ENCODE assay signal across 8 cellular contexts in genomic region chr17:81870978-81871386, GRCh38. TPM values are rescaled to one million over a fixed set of nuclear protein-coding genes. Genes with fewer than 3 reads are reported as not detected.
DNase-seq lines count a peak whose midpoint lies in the region; TF ChIP-seq lines count a peak whose summit lies in the region.

Gene ARHGDIA (minus strand): TSS chr17:81871337. CDS start chr17:81869930, 1,407 bp downstream.

- in situ Hi-C loops in brain microvascular endothelial cell (cut with HindIII; ENCODE audit: low pct_ligation_motif_present, low sequenced_read_pairs): no loop called here

- peak within 1 kb of the TSS; percentile 88 for H3K27ac ChIP-seq in brain microvascular endothelial cell

- CTCF ChIA-PET in activated naive CD4-positive, alpha-beta T cell treated with anti-CD3 and anti-CD28 coated beads for 36 hours (lab: Charles Lee): interaction anchor here (1.4 to 1.5 kb wide), 2 partner anchors 10 to 54 kb away, joined by 4 read pairs; partner anchors contain the start of gene P4HB

- DNase-seq in activated naive CD4-positive, alpha-beta T cell treated with anti-CD3 and anti-CD28 coated beads for 36 hours: no peak
- DNase-seq in activated naive CD4-positive, alpha-beta T cell (lab: John Stamatoyannopoulos, UW): no peak
- DNase-seq in HT1080 (ENCODE audit: low read depth) (no peak), brain microvascular endothelial cell (no peak), left kidney (ENCODE audit: low read depth, low spot score) (peak; percentile 34), ecto neural progenitor cell (ENCODE audit: low spot score) (no peak), NCI-H187 (lab: John Stamatoyannopoulos, UW) (no peak)

- H3K4me3 Mint-ChIP-seq in activated naive CD4-positive, alpha-beta T cell treated with anti-CD3 and anti-CD28 coated beads for 36 hours: peak within 1 kb of the TSS; percentile 88

- no peaks in the 10 kb centered on the region for H3K9me3 Mint-ChIP-seq in activated naive CD4-positive, alpha-beta T cell treated with anti-CD3 and anti-CD28 coated beads for 36 hours

- peak within 1 kb of the TSS; percentile 94 for H3K27ac Mint-ChIP-seq in activated naive CD4-positive, alpha-beta T cell treated with anti-CD3 and anti-CD28 coated beads for 36 hours

- TF ChIP-seq CTCF in brain microvascular endothelial cell (IDR thresholded peaks at IDR 0.05; ENCODE audit: low read depth, low read length, missing control alignments): no peak
- TF ChIP-seq CTCF in subcutaneous adipose tissue (IDR thresholded peaks at IDR 0.05; ENCODE audit: low read depth): no peak

- H3K4me1 Mint-ChIP-seq in activated naive CD4-positive, alpha-beta T cell treated with anti-CD3 and anti-CD28 coated beads for 36 hours (ENCODE audit: low read depth): peaks cover 48% of the 10 kb centered on the region

- H3K4me3 ChIP-seq in brain microvascular endothelial cell (ENCODE audit: low read depth, low read length): peak within 1 kb of the TSS; percentile 83

- H3K27me3 ChIP-seq in brain microvascular endothelial cell (replicated peaks): no peaks in the 10 kb centered on the region

- H3K36me3 Mint-ChIP-seq in activated naive CD4-positive, alpha-beta T cell treated with anti-CD3 and anti-CD28 coated beads for 36 hours (ENCODE audit: low read depth): peaks cover 26% of the 10 kb centered on the region

- intact Hi-C loops in activated naive CD4-positive, alpha-beta T cell treated with anti-CD3 and anti-CD28 coated beads for 36 hours (cut with micrococcal nuclease): loop anchor here (1.0 to 5.0 kb wide), 5 partner anchors 11 to 359 kb away; partner anchors contain the start of genes ACTG1, MAFG, P4HB and PCYT2

- no peaks in the 10 kb centered on the region for H3K27me3 Mint-ChIP-seq in activated naive CD4-positive, alpha-beta T cell treated with anti-CD3 and anti-CD28 coated beads for 36 hours (ENCODE audit: low read depth)

- peaks cover 24% of the 10 kb centered on the region for H3K36me3 ChIP-seq in brain microvascular endothelial cell (replicated peaks)

RNA-seq across cellular contexts. Expression of gene ARHGDIA, which starts in this region (rescaled TPM):
- 100 to 1,000 TPM; 355 to 389 TPM for total RNA-seq in activated naive CD4-positive, alpha-beta T cell treated with anti-CD3 and anti-CD28 coated beads for 36 hours
- 206 and 315 TPM in 2 replicates for total RNA-seq in HT1080 (2014; rRNA removed; shearing (Covaris generic))
- polyA plus RNA-seq in HT1080 (2015; cell fraction: cytosol; rRNA removed): 342 and 403 TPM in 2 replicates
- 231 and 245 TPM in 2 replicates for polyA plus RNA-seq in HT1080 (2015; cell fraction: nucleus; rRNA removed)
- 100 to 1,000 TPM; 116 to 235 (median 167) TPM for total RNA-seq in subcutaneous adipose tissue
